ENCODE assay signal across 15 cellular contexts in the genomic region with DNA sequence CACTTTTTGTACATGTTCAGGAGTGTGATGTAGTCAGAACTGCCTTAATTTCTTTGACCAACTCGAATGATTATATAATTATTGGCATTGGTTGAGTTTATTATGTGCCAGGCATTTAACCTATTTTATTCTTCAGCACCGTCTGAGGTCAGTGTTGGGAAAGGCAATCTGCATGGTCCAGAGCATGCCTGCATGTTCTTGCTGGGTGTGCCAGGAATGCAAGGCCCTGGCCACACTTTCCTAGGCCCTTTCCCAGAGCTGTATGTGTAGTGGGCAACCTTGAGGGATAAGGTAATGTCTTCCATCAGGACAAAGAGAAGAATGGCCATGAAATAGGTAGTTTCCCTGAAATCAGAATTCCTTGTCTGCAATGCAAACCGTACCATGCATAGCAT. TPM values are rescaled to one million over a fixed set of nuclear protein-coding genes. Genes with fewer than 3 reads are reported as not detected.
DNase-seq lines count a peak whose midpoint lies in the region; ATAC-seq and TF ChIP-seq lines count a peak whose summit lies in the region.
"Had no signal": no experiment of that assay in that cellular context is flagged by ENCODE, and none has a peak within 500 bp of the region (broad histone marks: within the 10 kb centered on the region; RNA-seq: fewer than 3 reads in every experiment).

No MANE protein-coding gene starts in this region.

- H3K9me3 ChIP-seq in Loucy (ENCODE audit: insufficient read depth, low read depth, low read length) (no peaks in the 10 kb centered on the region), osteoblast (ENCODE audit: low read depth, low read length) (no peaks in the 10 kb centered on the region)
- H3K9me3 ChIP-seq: left lung had no signal

- no peaks in the 10 kb centered on the region for H3F3A ChIP-seq in Loucy (ENCODE audit: low read depth)

- no peaks in the 10 kb centered on the region for H4K20me1 ChIP-seq in Loucy (ENCODE audit: insufficient read depth, low read length, poor library complexity, severe bottlenecking)
- H4K20me1 ChIP-seq in osteoblast (ENCODE audit: insufficient read depth, low read length), result no peaks in the 10 kb centered on the region

- ATAC-seq in effector memory CD8-positive, alpha-beta T cell (replicated peaks), result no peak
- no peak for ATAC-seq in activated CD4-positive, CD25-positive, alpha-beta regulatory T cell treated with anti-CD3 and anti-CD28 coated beads, Interleukin-2, amount 50 U/mL, for 24 hours
- ATAC-seq in HG02885 (IDR thresholded peaks at IDR 0.05; ENCODE audit: poor library complexity, unreplicated experiment) (no peak), GM21786 (IDR thresholded peaks at IDR 0.05; ENCODE audit: unreplicated experiment) (no peak)
- ATAC-seq: GM23338, left lung had no signal

- POLR2A ChIA-PET in activated CD4-positive, alpha-beta T cell treated with anti-CD3 and anti-CD28 coated beads, Interleukin-2, amount 10 ng/mL, durations not matched to agents 7 days and 5 days (lab: Charles Lee), result no interaction called here

- peak overlapping the region; percentile 63 for H3K9ac ChIP-seq in Loucy (ENCODE audit: low read depth, low read length, poor library complexity, severe bottlenecking)

- H2AFZ ChIP-seq in Loucy (ENCODE audit: low read length) (no peak overlapping the region), osteoblast (ENCODE audit: low read length) (no peak overlapping the region)
- H2AFZ ChIP-seq: GM23338 had no signal

- H3K79me2 ChIP-seq in Loucy (ENCODE audit: insufficient read depth, low read length) (peaks cover under 1% of the 10 kb centered on the region; the same call in 1 of the 2 replicates), osteoblast (ENCODE audit: insufficient read depth, low read length) (no peaks in the 10 kb centered on the region)

- H3K4me3 Mint-ChIP-seq in activated CD4-positive, alpha-beta T cell treated with anti-CD3 and anti-CD28 coated beads, Interleukin-2, amount 10 ng/mL, durations not matched to agents 7 days and 5 days, result peak overlapping the region; percentile 16
- peak overlapping the region; percentile 74 for H3K4me3 Mint-ChIP-seq in effector memory CD8-positive, alpha-beta T cell
- H3K4me3 Mint-ChIP-seq: GM23338; stimulated activated naive B cell treated with anti-CD40 and anti-IgM and Interleukin-4, amounts not matched to agents 10 μg/mL and 1 μg/mL and 100 μg/mL, for 72 hours had no signal

- H3K4me1 Mint-ChIP-seq in activated CD4-positive, alpha-beta T cell treated with anti-CD3 and anti-CD28 coated beads, Interleukin-2, amount 10 ng/mL, durations not matched to agents 7 days and 5 days, result peaks cover 55% of the 10 kb centered on the region
- peaks cover 31 to 43% of the 10 kb centered on the region in 2 donors for H3K4me1 Mint-ChIP-seq in effector memory CD8-positive, alpha-beta T cell (ENCODE audit: low read depth in 2 of 2)
- H3K4me1 Mint-ChIP-seq: GM23338 had no signal

- peak overlapping the region; percentile 78 for H3K27ac ChIP-seq in osteoblast (ENCODE audit: low read depth, low read length)
- H3K27ac ChIP-seq: left lung, WERI-Rb-1 had no signal

- peak overlapping the region; percentile 93 for H3K27ac Mint-ChIP-seq in activated CD4-positive, alpha-beta T cell treated with anti-CD3 and anti-CD28 coated beads, Interleukin-2, amount 10 ng/mL, durations not matched to agents 7 days and 5 days
- peak overlapping the region; percentile 80 to 83 for H3K27ac Mint-ChIP-seq in effector memory CD8-positive, alpha-beta T cell
- H3K27ac Mint-ChIP-seq: GM23338, progenitor cell of endocrine pancreas had no signal

- H3K9me2 ChIP-seq in Loucy (replicated peaks; ENCODE audit: low read depth, low read length), result no peaks in the 10 kb centered on the region

- H3K9me3 Mint-ChIP-seq in activated CD4-positive, alpha-beta T cell treated with anti-CD3 and anti-CD28 coated beads, Interleukin-2, amount 10 ng/mL, durations not matched to agents 7 days and 5 days, result peaks cover 2% of the 10 kb centered on the region
- no peaks in the 10 kb centered on the region for H3K9me3 Mint-ChIP-seq in effector memory CD8-positive, alpha-beta T cell
- H3K9me3 Mint-ChIP-seq: GM23338; stimulated activated naive B cell treated with anti-CD40 and anti-IgM and Interleukin-4, amounts not matched to agents 10 μg/mL and 1 μg/mL and 100 μg/mL, for 72 hours had no signal

- no peak for DNase-seq in activated CD4-positive, alpha-beta T cell treated with anti-CD3 and anti-CD28 coated beads, Interleukin-2, amount 10 ng/mL, durations not matched to agents 7 days and 5 days
- no peak for DNase-seq in activated CD4-positive, alpha-beta T cell treated with anti-CD3 and anti-CD28 coated beads, Interleukin-2, amount 50 U/mL, for 1 hour
- no peak for DNase-seq in effector memory CD8-positive, alpha-beta T cell
- DNase-seq in osteoblast (ENCODE audit: insufficient read length, low spot score, missing footprints), result no peak
- DNase-seq: left lung; NCI-H1436 treated with DMSO at 0.1 percent for 48 hours; stimulated activated naive B cell treated with anti-CD40 and anti-IgM and Interleukin-4, amounts not matched to agents 10 μg/mL and 1 μg/mL and 100 μg/mL, for 72 hours; WERI-Rb-1 had no signal

- TF ChIP-seq CTCF in Loucy (conservative IDR thresholded peaks at IDR 0.05; ENCODE audit: low read length) (no peak), osteoblast (IDR thresholded peaks at IDR 0.05; ENCODE audit: extremely low read depth, low read depth, low read length) (no peak)

- H3K27me3 ChIP-seq in Loucy (ENCODE audit: insufficient read depth, low read length, poor library complexity, severe bottlenecking) (no peaks in the 10 kb centered on the region), osteoblast (ENCODE audit: insufficient read depth, low read length) (no peaks in the 10 kb centered on the region)

- H3K4me3 ChIP-seq in Loucy (ENCODE audit: low read length, poor library complexity, severe bottlenecking) (peak overlapping the region; percentile 63), osteoblast (ENCODE audit: insufficient read depth, low read length) (peak overlapping the region; percentile 60)
- H3K4me3 ChIP-seq: GM23338, left lung had no signal

- no peaks in the 10 kb centered on the region for H3K27me3 Mint-ChIP-seq in activated CD4-positive, alpha-beta T cell treated with anti-CD3 and anti-CD28 coated beads, Interleukin-2, amount 10 ng/mL, durations not matched to agents 7 days and 5 days
- H3K27me3 Mint-ChIP-seq in effector memory CD8-positive, alpha-beta T cell, result no peaks in the 10 kb centered on the region
- H3K27me3 Mint-ChIP-seq: stimulated activated naive B cell treated with anti-CD40 and anti-IgM and Interleukin-4, amounts not matched to agents 10 μg/mL and 1 μg/mL and 100 μg/mL, for 72 hours had no signal

- H3K4me1 ChIP-seq in Loucy (ENCODE audit: insufficient read depth, low read length, poor library complexity, severe bottlenecking) (peaks cover 36% of the 10 kb centered on the region), osteoblast (ENCODE audit: insufficient read depth, low read length) (peaks cover 18% of the 10 kb centered on the region)

- H3K4me2 ChIP-seq in Loucy (ENCODE audit: low read depth, low read length, poor library complexity, severe bottlenecking) (peak overlapping the region; percentile 68), osteoblast (ENCODE audit: insufficient read depth, low read length) (peak overlapping the region; percentile 79)
- H3K4me2 ChIP-seq: GM23338 had no signal

- H3K36me3 ChIP-seq in Loucy (ENCODE audit: insufficient read depth, low read length) (no peaks in the 10 kb centered on the region), osteoblast (ENCODE audit: insufficient read depth, low read length) (no peaks in the 10 kb centered on the region)
- H3K36me3 ChIP-seq: left lung, WERI-Rb-1 had no signal

- CTCF ChIA-PET in activated CD4-positive, alpha-beta T cell treated with anti-CD3 and anti-CD28 coated beads, Interleukin-2, amount 10 ng/mL, durations not matched to agents 7 days and 5 days (lab: Charles Lee), result interaction anchor here (0.7 to 2.6 kb wide), 5 partner anchors 8 to 444 kb away, joined by 3 to 8 read pairs (median 5); a partner anchor contains a TSS

- peaks cover 28% of the 10 kb centered on the region for H3K36me3 Mint-ChIP-seq in activated CD4-positive, alpha-beta T cell treated with anti-CD3 and anti-CD28 coated beads, Interleukin-2, amount 10 ng/mL, durations not matched to agents 7 days and 5 days (ENCODE audit: low read depth)
- H3K36me3 Mint-ChIP-seq in effector memory CD8-positive, alpha-beta T cell (ENCODE audit: insufficient read depth), result no peaks in the 10 kb centered on the region

RNA-seq across cellular contexts. Expression of a gene that starts 9.7 kb away (rescaled TPM):
- total RNA-seq in activated CD4-positive, alpha-beta T cell treated with anti-CD3 and anti-CD28 coated beads, Interleukin-2, amount 10 ng/mL, durations not matched to agents 7 days and 5 days, result 100 to 1,000 TPM; 170 to 178 TPM
- total RNA-seq in osteoblast, result 42.7 and 44.2 TPM in 2 replicates

RNA-seq across cellular contexts. Expression of a gene that starts 10.1 kb away (rescaled TPM):
- total RNA-seq in activated CD4-positive, alpha-beta T cell treated with anti-CD3 and anti-CD28 coated beads, Interleukin-2, amount 10 ng/mL, durations not matched to agents 7 days and 5 days, result 10 to 100 TPM; 33.3 to 39.2 TPM
- total RNA-seq in osteoblast, result 1.4 and 1.8 TPM in 2 replicates
- total RNA-seq: HT-29 had no signal

RNA-seq across cellular contexts. Expression of a gene that starts 20.6 kb away (rescaled TPM):
- 10 to 100 TPM; 82.4 to 84.6 TPM for total RNA-seq in activated CD4-positive, alpha-beta T cell treated with anti-CD3 and anti-CD28 coated beads, Interleukin-2, amount 10 ng/mL, durations not matched to agents 7 days and 5 days
- total RNA-seq in osteoblast, result 1.1 and 2.4 TPM in 2 replicates

RNA-seq across cellular contexts. Expression of a gene that starts 49.0 kb away (rescaled TPM):
- total RNA-seq in activated CD4-positive, alpha-beta T cell treated with anti-CD3 and anti-CD28 coated beads, Interleukin-2, amount 10 ng/mL, durations not matched to agents 7 days and 5 days, result 10 to 100 TPM; 53.4 to 59.9 TPM
- 111 and 126 TPM in 2 replicates for total RNA-seq in osteoblast

RNA-seq across cellular contexts. Expression of a gene that starts 49.2 kb away (rescaled TPM):
- 10 to 100 TPM; 32.9 to 44.5 TPM for total RNA-seq in activated CD4-positive, alpha-beta T cell treated with anti-CD3 and anti-CD28 coated beads, Interleukin-2, amount 10 ng/mL, durations not matched to agents 7 days and 5 days
- total RNA-seq in osteoblast, result 55.0 and 56.0 TPM in 2 replicates

Comparison
In these comparisons a context has a peak if more than half of its experiments do, and no peak if none do; other contexts are left out.
1. RNA of a gene that starts 10.1 kb away (total RNA-seq): 33.3 to 39.2 TPM in activated CD4-positive, alpha-beta T cell treated with anti-CD3 and anti-CD28 coated beads, Interleukin-2, amount 10 ng/mL, durations not matched to agents 7 days and 5 days; 1.4 to 1.8 TPM in osteoblast; every median in the first group is over 10 times any median in the second.
2. RNA of a gene that starts 20.6 kb away (total RNA-seq): 82.4 to 84.6 TPM in activated CD4-positive, alpha-beta T cell treated with anti-CD3 and anti-CD28 coated beads, Interleukin-2, amount 10 ng/mL, durations not matched to agents 7 days and 5 days; 1.1 to 2.4 TPM in osteoblast; every median in the first group is over 10 times any median in the second.